Comparison of ENCODE assay signal across 8 cellular contexts in genomic region chr19:18832331-18833140, GRCh38. TPM values are rescaled to one million over a fixed set of nuclear protein-coding genes. Genes with fewer than 3 reads are reported as not detected.
A peak's percentile ranks its signal among the peaks of the same experiment; 100 is the strongest.
DNase-seq lines count a peak whose midpoint lies in the region; ATAC-seq and TF ChIP-seq lines count a peak whose summit lies in the region.

No MANE protein-coding gene starts in this region.

- CTCF ChIA-PET in Calu3 (lab: Charles Lee): interaction anchor here (0.5 to 1.5 kb wide), 4 partner anchors 15 to 327 kb away, joined by 3 to 4 read pairs (median 3); no protein-coding TSS in a partner anchor

- H3K9ac ChIP-seq in fibroblast of lung (ENCODE audit: insufficient read depth, low read length): peak overlapping the region; percentile 90

- H2AFZ ChIP-seq in fibroblast of lung (ENCODE audit: low read length): no peak overlapping the region
- peak overlapping the region; percentile 50 for H2AFZ ChIP-seq in neuron (ENCODE audit: low read depth, low read length)

- H3K9me3 ChIP-seq in fibroblast of lung (ENCODE audit: control insufficient read depth, insufficient read depth, low read depth, low read length) (no peaks in the 10 kb centered on the region), neuron (ENCODE audit: low read length) (no peaks in the 10 kb centered on the region)

- H3K79me2 ChIP-seq in fibroblast of lung (ENCODE audit: control insufficient read depth, insufficient read depth, low read length): peaks cover 56% of the 10 kb centered on the region

- H3K27ac ChIP-seq in fibroblast of lung (ENCODE audit: insufficient read depth, low read length): peak overlapping the region; percentile 78

- TF ChIP-seq CTCF in Calu3 (IDR thresholded peaks at IDR 0.05; ENCODE audit: unreplicated experiment) (no peak), fibroblast of lung (conservative IDR thresholded peaks at IDR 0.05 in 1 of 2, IDR thresholded peaks at IDR 0.05 in 1 of 2; ENCODE audit: low read depth in 1 of 2, low read length in 2 of 2) (peak; percentile 3 to 24)

- TSS peak; percentile 34 for BruUV-seq in Calu3 (replicated peaks; lab: Mats Ljungman, UMichigan)

- intact Hi-C loops in Calu3 (cut with micrococcal nuclease; ENCODE audit: unreplicated experiment): no loop called here

- H3K27me3 ChIP-seq in fibroblast of lung (ENCODE audit: control insufficient read depth, insufficient read depth, low read length): no peaks in the 10 kb centered on the region
- no peaks in the 10 kb centered on the region for H3K27me3 ChIP-seq in neuron (ENCODE audit: insufficient read depth, low read length)

- peaks cover 10% of the 10 kb centered on the region for H3K4me1 Mint-ChIP-seq in Calu3 (ENCODE audit: low read depth, unreplicated experiment)

- ATAC-seq in GM19463 (IDR thresholded peaks at IDR 0.05; ENCODE audit: unreplicated experiment) (peak; percentile 22), HG03460 (IDR thresholded peaks at IDR 0.05; ENCODE audit: unreplicated experiment) (peak; percentile 39)

- H3K4me3 ChIP-seq in fibroblast of lung (replicated peaks in 1 of 4; ENCODE audit: control extremely low read depth in 1 of 4, insufficient read depth in 1 of 4, low read depth in 3 of 4, low read length in 4 of 4) (peak overlapping the region; percentile 73 to 92 (median 90)), neuron (ENCODE audit: low read length) (peak overlapping the region; percentile 58)

- peaks cover 2% of the 10 kb centered on the region for H3K27me3 Mint-ChIP-seq in Calu3 (ENCODE audit: unreplicated experiment)

- peaks cover 23% of the 10 kb centered on the region for H3K36me3 Mint-ChIP-seq in Calu3 (ENCODE audit: insufficient read depth, unreplicated experiment)

- H3K27ac Mint-ChIP-seq in Calu3 (ENCODE audit: unreplicated experiment): peak overlapping the region; percentile 87

- H3K4me3 Mint-ChIP-seq in Calu3 (ENCODE audit: low read depth, unreplicated experiment): peak overlapping the region; percentile 91

- H3K36me3 ChIP-seq in fibroblast of lung (ENCODE audit: control insufficient read depth, insufficient read depth, low read length) (no peaks in the 10 kb centered on the region), neuron (ENCODE audit: insufficient read depth, low read length) (peaks cover 25% of the 10 kb centered on the region)

- H3K9me3 Mint-ChIP-seq in Calu3 (ENCODE audit: low read depth, unreplicated experiment): no peaks in the 10 kb centered on the region

- peak overlapping the region; percentile 100 for H3K4me2 ChIP-seq in fibroblast of lung (ENCODE audit: extremely low read depth, insufficient read depth, low read length)

- DNase-seq in Calu3 (peak; percentile 29), fibroblast of lung (ENCODE audit: low read depth in 2 of 2) (peak in 1 of 2 donors; percentile 12), mesenteric fat pad (ENCODE audit: low spot score) (no peak), MV-4-11 (lab: John Stamatoyannopoulos, UW) (no peak)
- peak; percentile 38 to 54 for DNase-seq in activated CD4-positive, alpha-beta T cell treated with anti-CD3 and anti-CD28 coated beads, Interleukin-2, amount 50 U/mL, for 48 hours

- H3K4me1 ChIP-seq in fibroblast of lung (ENCODE audit: control insufficient read depth, extremely low read depth, insufficient read depth, low read length): peaks cover 4% of the 10 kb centered on the region
- peaks cover 20% of the 10 kb centered on the region for H3K4me1 ChIP-seq in neuron (ENCODE audit: insufficient read depth, low read length)

- H4K20me1 ChIP-seq in fibroblast of lung (ENCODE audit: control insufficient read depth, extremely low read depth, insufficient read depth, low read length): peaks cover 5% of the 10 kb centered on the region

RNA-seq across cellular contexts. Expression of gene UPF1, which starts 0.8 kb away (rescaled TPM):
- total RNA-seq in Calu3 (2022): 57.1 and 62.0 TPM in 2 replicates
- 42.4 and 57.1 TPM in 2 replicates for total RNA-seq in fibroblast of lung
- polyA plus RNA-seq in fibroblast of lung: 20.5 and 28.1 TPM in 2 replicates
- polyA plus RNA-seq in fibroblast of lung (2012): 28.7 and 32.9 TPM in 2 replicates
- polyA minus RNA-seq in fibroblast of lung (ENCODE audit: low replicate concordance): 98.4 and 197 TPM in 2 replicates
- total RNA-seq in mesenteric fat pad: 53.8 TPM

RNA-seq across cellular contexts. Expression of gene COMP, which starts 41.4 kb away (rescaled TPM):
- 0.12 TPM in 1 of 2 replicates, not detected in the other for total RNA-seq in Calu3 (2022)
- total RNA-seq in fibroblast of lung: 0.17 and 0.26 TPM in 2 replicates
- polyA plus RNA-seq in fibroblast of lung: 0.05 and 0.11 TPM in 2 replicates
- 0.08 and 0.16 TPM in 2 replicates for polyA plus RNA-seq in fibroblast of lung (2012)
- not detected in 2 replicates for polyA minus RNA-seq in fibroblast of lung (ENCODE audit: low replicate concordance)
- 21.2 TPM for total RNA-seq in mesenteric fat pad

Comparison
In these comparisons a context has a peak if more than half of its experiments do, and no peak if none do; other contexts are left out.
1. DNase-seq: peak in Calu3 (single experiment) and activated CD4-positive, alpha-beta T cell treated with anti-CD3 and anti-CD28 coated beads, Interleukin-2, amount 50 U/mL, for 48 hours (2 of 2); none in mesenteric fat pad (single experiment) and MV-4-11 (single experiment).
2. RNA of gene COMP, which starts 41.4 kb away (total RNA-seq): 21.2 TPM in mesenteric fat pad (single experiment); 0.17 to 0.26 TPM in fibroblast of lung and 0.12 TPM in Calu3; every median in the first group is over 10 times any median in the second.